Comparison of ENCODE assay signal across 17 cellular contexts in genomic region chr1:145877923-145878486, GRCh38.
A peak's percentile ranks its signal among the peaks of the same experiment; 100 is the strongest.
DNase-seq lines count a peak whose midpoint lies in the region; ATAC-seq and TF ChIP-seq lines count a peak whose summit lies in the region.
"Had no signal": no experiment of that assay in that cellular context is flagged by ENCODE, and none has a peak within 500 bp of the region (broad histone marks: within the 10 kb centered on the region; RNA-seq: fewer than 3 reads in every experiment).

No MANE protein-coding gene starts in this region.

- H3K27ac ChIP-seq in brain microvascular endothelial cell (no peak overlapping the region), skin epidermis (peak overlapping the region in 14 of 21 experiments; percentile 18 to 71 (median 52))
- H3K27ac ChIP-seq: 22Rv1, C4-2B, heart left ventricle, transverse colon had no signal

- peak; percentile 19 for DNase-seq in DMS53 (lab: John Stamatoyannopoulos, UW)
- no peak for DNase-seq in DMS53 treated with DMSO at 0.1 percent for 48 hours (lab: John Stamatoyannopoulos, UW; ENCODE audit: unreplicated experiment)
- peak; percentile 9 for DNase-seq in brain microvascular endothelial cell
- no peak for DNase-seq in HuH-7 (ENCODE audit: low spot score)
- DNase-seq: activated CD4-positive, alpha-beta T cell treated with anti-CD3 and anti-CD28 coated beads for 48 hours; activated naive CD8-positive, alpha-beta T cell treated with anti-CD3 and anti-CD28 coated beads, Interleukin-2, amount 10 ng/mL, durations not matched to agents 7 days and 5 days; heart left ventricle; kidney glomerular epithelial cell; mucosa of descending colon; NCI-H524 treated with DMSO at 0.1 percent for 48 hours; transverse colon had no signal

- H3K4me3 ChIP-seq in brain microvascular endothelial cell (ENCODE audit: low read depth, low read length) = no peak overlapping the region
- H3K4me3 ChIP-seq in skin epidermis = no peak overlapping the region
- H3K4me3 ChIP-seq: heart left ventricle, mucosa of descending colon, transverse colon had no signal

- in situ Hi-C loops in brain microvascular endothelial cell (cut with HindIII; ENCODE audit: low pct_ligation_motif_present, low sequenced_read_pairs) = no loop called here

- H3K36me3 ChIP-seq in brain microvascular endothelial cell (replicated peaks) = no peaks in the 10 kb centered on the region
- H3K36me3 ChIP-seq: heart left ventricle, transverse colon had no signal

- ATAC-seq in GM21717 (IDR thresholded peaks at IDR 0.05; ENCODE audit: unreplicated experiment) = no peak
- ATAC-seq: heart left ventricle; mucosa of descending colon; Panc1; stimulated activated effector memory CD8-positive, alpha-beta T cell treated with anti-CD3 and anti-CD28 coated beads, Interleukin-12 subunit alpha, Interleukin-12 subunit beta, amount 100 ng/mL, for 72 hours had no signal

- no peaks in the 10 kb centered on the region for H3K27me3 ChIP-seq in brain microvascular endothelial cell (replicated peaks)
- H3K27me3 ChIP-seq: heart left ventricle had no signal

- TF ChIP-seq CTCF in brain microvascular endothelial cell (IDR thresholded peaks at IDR 0.05; ENCODE audit: low read depth, low read length, missing control alignments) = no peak

Comparison
In these comparisons a context has a peak if more than half of its experiments do, and no peak if none do; other contexts are left out.
1. DNase-seq: peak in DMS53 (single experiment) and brain microvascular endothelial cell (single experiment); none in DMS53 treated with DMSO at 0.1 percent for 48 hours (single experiment) and HuH-7 (single experiment).